11 cellular contexts compared by ENCODE assay signal in the genomic region with DNA sequence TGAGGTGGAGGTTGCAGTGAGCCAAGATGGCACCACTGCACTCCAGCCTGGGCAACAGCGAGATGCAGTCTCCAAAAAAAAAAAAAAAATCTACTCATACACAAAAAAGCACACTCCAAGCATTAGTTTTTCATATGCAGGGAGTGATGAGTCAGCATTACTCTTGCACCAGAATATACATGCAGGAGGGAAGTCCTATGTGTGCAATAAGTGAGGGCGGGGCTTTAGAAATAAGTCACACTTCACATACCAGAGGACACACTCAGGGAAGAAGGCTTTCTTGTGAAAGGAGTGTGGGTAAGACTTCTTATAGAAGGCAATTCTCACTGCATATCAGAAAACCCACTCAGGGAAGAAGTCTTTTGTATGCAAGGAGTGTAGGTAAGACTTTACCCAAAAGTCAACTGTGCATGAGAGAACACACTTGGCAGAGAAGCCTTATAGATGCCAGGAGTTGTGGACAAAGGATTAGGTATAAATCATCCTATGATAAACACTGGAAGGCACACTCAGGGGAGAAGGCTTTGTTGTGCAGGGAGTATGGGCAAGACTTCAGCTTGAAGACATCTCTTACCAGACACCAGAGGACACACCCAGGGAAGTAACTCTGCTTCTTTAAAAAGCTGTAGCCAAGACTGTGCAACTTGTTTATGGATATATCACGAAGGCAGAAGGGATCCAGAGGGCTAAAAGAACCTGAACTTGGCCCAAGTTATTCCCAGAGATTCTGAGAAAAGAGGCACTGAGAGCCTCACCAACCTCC. TPM values are rescaled to one million over a fixed set of nuclear protein-coding genes. Genes with fewer than 3 reads are reported as not detected.
DNase-seq lines count a peak whose midpoint lies in the region; ATAC-seq and TF ChIP-seq lines count a peak whose summit lies in the region.
"Had no signal": no experiment of that assay in that cellular context is flagged by ENCODE, and none has a peak within 500 bp of the region (broad histone marks: within the 10 kb centered on the region; RNA-seq: fewer than 3 reads in every experiment).

No MANE protein-coding gene starts in this region.

- peaks cover 7% of the 10 kb centered on the region for H3K79me2 ChIP-seq in fibroblast of lung (ENCODE audit: control insufficient read depth, insufficient read depth, low read length)

- H3K4me3 Mint-ChIP-seq in activated T-helper 17 cell treated with anti-CD3 and anti-CD28 coated beads, Interleukin-2, amount 50 U/mL, for 72 hours = no peak overlapping the region
- H3K4me3 Mint-ChIP-seq: T-helper 1 cell treated with Interleukin-12 subunit alpha and Interleukin-12 subunit beta and Interleukin-4 antibody, amounts not matched to agents 30 μg/mL and 1 μg/mL, for 36 hours had no signal

- H3K27ac Mint-ChIP-seq in activated T-helper 17 cell treated with anti-CD3 and anti-CD28 coated beads, Interleukin-2, amount 50 U/mL, for 72 hours = no peak overlapping the region
- H3K27ac Mint-ChIP-seq: T-helper 1 cell treated with Interleukin-12 subunit alpha and Interleukin-12 subunit beta and Interleukin-4 antibody, amounts not matched to agents 30 μg/mL and 1 μg/mL, for 36 hours had no signal

- no peak overlapping the region for H2AFZ ChIP-seq in fibroblast of lung (ENCODE audit: low read length)

- ATAC-seq in RWPE2 (ENCODE audit: low read depth) (peak; percentile 92), GM18519 (IDR thresholded peaks at IDR 0.05; ENCODE audit: low FRiP score, unreplicated experiment) (no peak)
- ATAC-seq in activated T-helper 17 cell treated with anti-CD3 and anti-CD28 coated beads, Interleukin-2, amount 50 U/mL, for 72 hours (replicated peaks) = no peak

- TF ChIP-seq CTCF in RWPE2 (IDR thresholded peaks at IDR 0.05; ENCODE audit: poor library complexity, severe bottlenecking) = no peak
- TF ChIP-seq CTCF in fibroblast of lung (conservative IDR thresholded peaks at IDR 0.05 in 1 of 2, IDR thresholded peaks at IDR 0.05 in 1 of 2; ENCODE audit: low read depth in 1 of 2, low read length in 2 of 2) = no peak

- no peaks in the 10 kb centered on the region for H4K20me1 ChIP-seq in fibroblast of lung (ENCODE audit: control insufficient read depth, extremely low read depth, insufficient read depth, low read length)

- no peaks in the 10 kb centered on the region for H3K36me3 ChIP-seq in RWPE2 (ENCODE audit: low read depth)
- H3K36me3 ChIP-seq in fibroblast of lung (ENCODE audit: control insufficient read depth, insufficient read depth, low read length) = no peaks in the 10 kb centered on the region
- H3K36me3 ChIP-seq in skeletal muscle satellite cell (ENCODE audit: insufficient read depth, low read length) = peaks cover 2% of the 10 kb centered on the region

- H3K4me3 ChIP-seq in RWPE2 (ENCODE audit: severe bottlenecking) (no peak overlapping the region), fibroblast of lung (replicated peaks in 1 of 4; ENCODE audit: control extremely low read depth in 1 of 4, insufficient read depth in 1 of 4, low read depth in 3 of 4, low read length in 4 of 4) (no peak overlapping the region), skeletal muscle satellite cell (ENCODE audit: low read length) (no peak overlapping the region)
- H3K4me3 ChIP-seq: skin epidermis had no signal

- peak; percentile 24 for DNase-seq in activated CD4-positive, alpha-beta T cell treated with anti-CD3 and anti-CD28 coated beads for 48 hours
- no peak for DNase-seq in activated CD4-positive, alpha-beta T cell treated with anti-CD3 and anti-CD28 coated beads, Interleukin-2, amount 50 U/mL, for 1 hour
- DNase-seq in RWPE2 (ENCODE audit: low spot score) = no peak
- DNase-seq in fibroblast of lung (ENCODE audit: low read depth in 2 of 2) = peak; percentile 75 to 91
- DNase-seq in NCI-H1930 (lab: John Stamatoyannopoulos, UW) = no peak
- DNase-seq: substantia nigra had no signal

- H3K27me3 ChIP-seq in RWPE2 (ENCODE audit: insufficient read depth, poor library complexity, severe bottlenecking) (no peaks in the 10 kb centered on the region), fibroblast of lung (ENCODE audit: control insufficient read depth, insufficient read depth, low read length) (no peaks in the 10 kb centered on the region), skeletal muscle satellite cell (ENCODE audit: control insufficient read depth, insufficient read depth, low read length) (no peaks in the 10 kb centered on the region)

- H3K27me3 Mint-ChIP-seq in activated T-helper 17 cell treated with anti-CD3 and anti-CD28 coated beads, Interleukin-2, amount 50 U/mL, for 72 hours = no peaks in the 10 kb centered on the region

- H3K4me1 ChIP-seq in RWPE2 (ENCODE audit: insufficient read depth, poor library complexity, severe bottlenecking) (peaks cover 14% of the 10 kb centered on the region), fibroblast of lung (ENCODE audit: control insufficient read depth, extremely low read depth, insufficient read depth, low read length) (peaks cover 2% of the 10 kb centered on the region), skeletal muscle satellite cell (ENCODE audit: control insufficient read depth, insufficient read depth, low read length) (peaks cover 29% of the 10 kb centered on the region)

- H3K9me3 ChIP-seq in RWPE2 (ENCODE audit: severe bottlenecking) (no peaks in the 10 kb centered on the region), fibroblast of lung (ENCODE audit: control insufficient read depth, insufficient read depth, low read depth, low read length) (no peaks in the 10 kb centered on the region), skeletal muscle satellite cell (replicated peaks; ENCODE audit: low read length) (no peaks in the 10 kb centered on the region)

- H3K27ac ChIP-seq in RWPE2 (ENCODE audit: poor library complexity, severe bottlenecking) (peak overlapping the region; percentile 46), fibroblast of lung (ENCODE audit: insufficient read depth, low read length) (peak overlapping the region; percentile 53)

- no peaks in the 10 kb centered on the region for H3K9me3 Mint-ChIP-seq in activated T-helper 17 cell treated with anti-CD3 and anti-CD28 coated beads, Interleukin-2, amount 50 U/mL, for 72 hours
- H3K9me3 Mint-ChIP-seq: T-helper 1 cell treated with Interleukin-12 subunit alpha and Interleukin-12 subunit beta and Interleukin-4 antibody, amounts not matched to agents 30 μg/mL and 1 μg/mL, for 36 hours had no signal

- H3K4me2 ChIP-seq in fibroblast of lung (ENCODE audit: extremely low read depth, insufficient read depth, low read length) (peak overlapping the region; percentile 1), skeletal muscle satellite cell (ENCODE audit: low read length) (peak overlapping the region; percentile 24)

- peaks cover 18% of the 10 kb centered on the region for H3K4me1 Mint-ChIP-seq in activated T-helper 17 cell treated with anti-CD3 and anti-CD28 coated beads, Interleukin-2, amount 50 U/mL, for 72 hours

- H3K36me3 Mint-ChIP-seq in activated T-helper 17 cell treated with anti-CD3 and anti-CD28 coated beads, Interleukin-2, amount 50 U/mL, for 72 hours (ENCODE audit: low read depth) = peaks cover 25% of the 10 kb centered on the region

- H3K9ac ChIP-seq in fibroblast of lung (ENCODE audit: insufficient read depth, low read length) (no peak overlapping the region), skeletal muscle satellite cell (ENCODE audit: low read depth, low read length) (no peak overlapping the region)

RNA-seq across cellular contexts. Expression of a gene that starts 50.5 kb away (rescaled TPM):
- 7.4 and 11.4 TPM in 2 replicates for total RNA-seq in fibroblast of lung
- 24.7 and 27.4 TPM in 2 replicates for polyA plus RNA-seq in fibroblast of lung
- polyA plus RNA-seq in fibroblast of lung (2012) = 16.4 and 16.6 TPM in 2 replicates
- polyA minus RNA-seq in fibroblast of lung (ENCODE audit: low replicate concordance) = 44.1 and 48.7 TPM in 2 replicates
- 10.0 and 10.9 TPM in 2 replicates for total RNA-seq in skeletal muscle satellite cell (2012; rRNA removed)
- 10 to 100 TPM; 28.1 to 31.5 TPM for total RNA-seq in activated T-helper 17 cell treated with anti-CD3 and anti-CD28 coated beads, Interleukin-2, amount 50 U/mL, for 72 hours

Comparison
In these comparisons a context has a peak if more than half of its experiments do, and no peak if none do; other contexts are left out.
1. DNase-seq: peak in activated CD4-positive, alpha-beta T cell treated with anti-CD3 and anti-CD28 coated beads for 48 hours (single experiment) and fibroblast of lung (2 of 2); none in activated CD4-positive, alpha-beta T cell treated with anti-CD3 and anti-CD28 coated beads, Interleukin-2, amount 50 U/mL, for 1 hour (single experiment), RWPE2 (single experiment) and NCI-H1930 (0 of 2).